8 cellular contexts compared by ENCODE assay signal in the genomic region with DNA sequence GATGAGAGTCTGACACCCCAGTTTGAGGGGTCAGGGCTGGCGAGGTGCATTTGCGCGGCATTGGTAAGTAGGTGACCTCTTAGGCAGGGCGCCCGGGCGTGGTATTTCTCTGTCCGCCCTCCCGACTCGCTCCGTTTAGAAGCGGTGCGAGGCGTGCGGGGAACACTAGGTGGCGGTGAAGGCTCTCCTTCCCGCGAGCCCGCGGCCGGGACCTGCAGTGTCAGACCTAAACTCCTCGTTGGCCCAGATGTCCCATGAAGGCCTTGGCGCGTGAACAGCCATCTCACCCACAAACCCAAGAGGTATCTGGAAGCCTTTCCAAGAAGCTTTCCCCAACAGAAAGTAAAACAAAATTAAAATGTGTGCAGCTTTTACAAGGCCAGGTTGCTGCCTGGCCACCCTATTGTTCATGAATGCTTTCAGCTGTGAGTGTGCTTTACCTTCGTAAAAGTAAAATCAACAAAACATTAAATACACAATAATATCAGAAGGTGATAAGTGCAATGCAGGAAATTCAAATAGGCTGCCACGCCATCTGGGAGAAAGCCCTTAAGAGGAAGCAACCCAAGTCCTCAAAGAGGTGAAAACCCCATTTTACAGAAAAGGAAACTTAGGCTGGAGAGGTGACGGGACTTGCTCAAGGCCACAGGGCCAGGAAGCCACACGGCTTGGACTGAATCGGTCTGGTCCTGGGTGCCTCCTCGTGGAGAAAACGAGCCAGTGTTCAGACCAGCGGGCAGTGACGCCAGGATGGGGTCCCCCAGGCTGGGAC.
DNase-seq lines count a peak whose midpoint lies in the region; ATAC-seq lines count a peak whose summit lies in the region.

No MANE protein-coding gene starts in this region.

- peak overlapping the region in 1 of 10 experiments; percentile 13; a peak in 1 of 20 replicates for H3K4me3 ChIP-seq in BLaER1 treated with 17β-estradiol and CSF1 and Interleukin-3, amounts not matched to agents 10 nM and 100 nM

- peak overlapping the region; percentile 26 to 90 (median 52) for H3K4me2 ChIP-seq in BLaER1 treated with 17β-estradiol and CSF1 and Interleukin-3, amounts not matched to agents 10 nM and 100 nM

- H4K20me1 ChIP-seq in BLaER1 treated with 17β-estradiol and CSF1 and Interleukin-3, amounts not matched to agents 10 nM and 100 nM, result peaks cover 0 to 11% (median 0%) of the 10 kb centered on the region in 11 experiments; a peak in 1 of 22 replicates

- peaks cover 7 to 27% (median 17%) of the 10 kb centered on the region in 10 experiments; a peak in 17 of 20 replicates for H3K4me1 ChIP-seq in BLaER1 treated with 17β-estradiol and CSF1 and Interleukin-3, amounts not matched to agents 10 nM and 100 nM

- DNase-seq in NCI-H82 treated with DMSO at 0.1 percent for 48 hours (lab: John Stamatoyannopoulos, UW; ENCODE audit: unreplicated experiment), result peak; percentile 39
- peak; percentile 89 for DNase-seq in activated CD8-positive, alpha-beta memory T cell treated with anti-CD3 and anti-CD28 coated beads for 24 hours
- peak; percentile 20 for DNase-seq in effector CD8-positive, alpha-beta T cell (lab: John Stamatoyannopoulos, UW)
- DNase-seq in midbrain (lab: John Stamatoyannopoulos, UW), result peak; percentile 68
- peak; percentile 54 to 71 for DNase-seq in stimulated activated CD8-positive, alpha-beta memory T cell treated with anti-CD3 and anti-CD28 coated beads, Interleukin-15, amount 100 ng/mL, for 48 hours (ENCODE audit: low read depth in 2 of 2)

- peaks cover 0 to 12% (median 0%) of the 10 kb centered on the region in 11 experiments; a peak in 7 of 22 replicates for H3K27me3 ChIP-seq in BLaER1 treated with 17β-estradiol and CSF1 and Interleukin-3, amounts not matched to agents 10 nM and 100 nM

- peak overlapping the region in 2 of 11 experiments; percentile 5 to 15; a peak in 4 of 22 replicates for H3K9ac ChIP-seq in BLaER1 treated with 17β-estradiol and CSF1 and Interleukin-3, amounts not matched to agents 10 nM and 100 nM

- ATAC-seq in GM19324 (IDR thresholded peaks at IDR 0.05; ENCODE audit: low FRiP score, unreplicated experiment) (peak; percentile 76), HG03457 (IDR thresholded peaks at IDR 0.05; ENCODE audit: unreplicated experiment) (peak; percentile 55)

- no peaks in the 10 kb centered on the region for H3K36me3 ChIP-seq in BLaER1 treated with 17β-estradiol and CSF1 and Interleukin-3, amounts not matched to agents 10 nM and 100 nM

- peaks cover 0 to 13% (median 0%) of the 10 kb centered on the region in 11 experiments; a peak in 5 of 22 replicates for H3K9me3 ChIP-seq in BLaER1 treated with 17β-estradiol and CSF1 and Interleukin-3, amounts not matched to agents 10 nM and 100 nM (replicated peaks in 1 of 11)

- H3K27ac ChIP-seq in BLaER1 treated with 17β-estradiol and CSF1 and Interleukin-3, amounts not matched to agents 10 nM and 100 nM, result no peak overlapping the region

Comparison
In these comparisons a context has a peak if more than half of its experiments do, and no peak if none do; other contexts are left out.
1. DNase-seq: peak in every context shown above with its lines; median percentile 89 in activated CD8-positive, alpha-beta memory T cell treated with anti-CD3 and anti-CD28 coated beads for 24 hours; 68 in midbrain; 62 in stimulated activated CD8-positive, alpha-beta memory T cell treated with anti-CD3 and anti-CD28 coated beads, Interleukin-15, amount 100 ng/mL, for 48 hours; 39 in NCI-H82 treated with DMSO at 0.1 percent for 48 hours; 20 in effector CD8-positive, alpha-beta T cell.